In genomic region chr19:39996218-39996810, GRCh38 we compare ENCODE assay signal across 8 cellular contexts. TPM values are rescaled to one million over a fixed set of nuclear protein-coding genes. Genes with fewer than 3 reads are reported as not detected.
DNase-seq lines count a peak whose midpoint lies in the region; ATAC-seq lines count a peak whose summit lies in the region.

No MANE protein-coding gene starts in this region.

- ATAC-seq in GM18868 (IDR thresholded peaks at IDR 0.05; ENCODE audit: unreplicated experiment) (peak; percentile 37), HG03378 (IDR thresholded peaks at IDR 0.05; ENCODE audit: unreplicated experiment) (peak; percentile 29), left colon (peak; percentile 64), HG03097 (IDR thresholded peaks at IDR 0.05; ENCODE audit: low FRiP score, unreplicated experiment) (no peak)

- peaks cover 20 to 31% (median 28%) of the 10 kb centered on the region in 11 experiments for H3K9me3 ChIP-seq in BLaER1 treated with 17β-estradiol and CSF1 and Interleukin-3, amounts not matched to agents 10 nM and 100 nM (replicated peaks in 1 of 11)

- peaks cover 0 to 2% (median 0%) of the 10 kb centered on the region in 11 experiments; a peak in 4 of 22 replicates for H4K20me1 ChIP-seq in BLaER1 treated with 17β-estradiol and CSF1 and Interleukin-3, amounts not matched to agents 10 nM and 100 nM

- DNase-seq in SHP77 (lab: John Stamatoyannopoulos, UW) = peak; percentile 39 to 58
- DNase-seq in cerebellum (ENCODE audit: low spot score) = peak; percentile 46
- no peak for DNase-seq in left colon
- DNase-seq in stimulated activated CD8-positive, alpha-beta memory T cell treated with anti-CD3 and anti-CD28 coated beads, Interleukin-7, amount 100 ng/mL, for 4 hours (ENCODE audit: low read depth in 2 of 2) = peak; percentile 28 to 34

- H3K4me3 ChIP-seq in BLaER1 treated with 17β-estradiol and CSF1 and Interleukin-3, amounts not matched to agents 10 nM and 100 nM = peak overlapping the region; percentile 61 to 80 (median 70)

- intact Hi-C loops in left colon (cut with DNase I, micrococcal nuclease) = no loop called here

- H3K27ac ChIP-seq in BLaER1 treated with 17β-estradiol and CSF1 and Interleukin-3, amounts not matched to agents 10 nM and 100 nM = peak overlapping the region; percentile 77 to 92 (median 83)

- H3K4me2 ChIP-seq in BLaER1 treated with 17β-estradiol and CSF1 and Interleukin-3, amounts not matched to agents 10 nM and 100 nM = peak overlapping the region; percentile 81 to 99 (median 85)

- peaks cover 13 to 44% (median 24%) of the 10 kb centered on the region in 11 experiments for H3K36me3 ChIP-seq in BLaER1 treated with 17β-estradiol and CSF1 and Interleukin-3, amounts not matched to agents 10 nM and 100 nM

- H3K9ac ChIP-seq in BLaER1 treated with 17β-estradiol and CSF1 and Interleukin-3, amounts not matched to agents 10 nM and 100 nM = peak overlapping the region; percentile 79 to 89 (median 83)

- peaks cover 11 to 24% (median 16%) of the 10 kb centered on the region in 10 experiments for H3K4me1 ChIP-seq in BLaER1 treated with 17β-estradiol and CSF1 and Interleukin-3, amounts not matched to agents 10 nM and 100 nM

- no peaks in the 10 kb centered on the region for H3K27me3 ChIP-seq in BLaER1 treated with 17β-estradiol and CSF1 and Interleukin-3, amounts not matched to agents 10 nM and 100 nM

RNA-seq across cellular contexts. Expression of gene ZNF546, which starts 0.5 kb away (rescaled TPM):
- total RNA-seq in cerebellum = 17.3 TPM
- total RNA-seq in left colon = 1 to 10 TPM; 2.0 to 3.0 TPM

RNA-seq across cellular contexts. Expression of gene PSMC4, which starts 25.3 kb away (rescaled TPM):
- total RNA-seq in cerebellum = 52.6 TPM
- total RNA-seq in left colon = 10 to 100 TPM; 71.7 to 83.1 TPM

RNA-seq across cellular contexts. Expression of gene ZNF780B, which starts 59.7 kb away (rescaled TPM):
- total RNA-seq in cerebellum = 59.4 TPM
- total RNA-seq in left colon = 10 to 100 TPM; 19.0 to 23.2 TPM

Comparison
In these comparisons a context has a peak if more than half of its experiments do, and no peak if none do; other contexts are left out.
1. DNase-seq: peak in SHP77 (2 of 2), cerebellum (single experiment) and stimulated activated CD8-positive, alpha-beta memory T cell treated with anti-CD3 and anti-CD28 coated beads, Interleukin-7, amount 100 ng/mL, for 4 hours (2 of 2); none in left colon (0 of 2).